In the genomic region with DNA sequence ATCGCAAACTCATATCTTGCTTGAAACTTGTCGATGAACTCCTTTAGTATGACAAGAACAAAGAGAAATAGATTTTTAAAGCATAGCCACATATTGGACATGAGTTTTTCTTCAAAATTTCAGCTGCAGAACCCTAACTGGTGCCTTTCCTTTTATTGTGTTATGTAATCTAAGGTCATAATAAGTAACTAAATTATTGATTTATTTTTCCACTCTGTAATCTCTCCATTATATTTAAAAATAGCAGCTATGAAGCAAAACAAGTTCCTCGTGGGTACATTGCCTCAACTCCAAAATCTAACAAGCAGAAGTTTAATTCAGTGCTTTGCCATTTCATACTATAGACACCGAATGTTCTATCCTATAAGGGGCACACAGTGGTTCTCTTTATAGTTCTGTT, we compare ENCODE assay signal across 8 cellular contexts.
"Had no signal": no experiment of that assay in that cellular context is flagged by ENCODE, and none has a peak within 500 bp of the region (broad histone marks: within the 10 kb centered on the region; RNA-seq: fewer than 3 reads in every experiment).

No MANE protein-coding gene starts in this region.

- ATAC-seq: GM12878 had no signal

- DNase-seq: GDM1, GF-D8 had no signal

- H3K4me3 ChIP-seq: GM12878 had no signal

- FAIRE-seq: G401.6, GM12878, GM12891, GM12892, GM18507, GM19239 had no signal
